In the genomic region with DNA sequence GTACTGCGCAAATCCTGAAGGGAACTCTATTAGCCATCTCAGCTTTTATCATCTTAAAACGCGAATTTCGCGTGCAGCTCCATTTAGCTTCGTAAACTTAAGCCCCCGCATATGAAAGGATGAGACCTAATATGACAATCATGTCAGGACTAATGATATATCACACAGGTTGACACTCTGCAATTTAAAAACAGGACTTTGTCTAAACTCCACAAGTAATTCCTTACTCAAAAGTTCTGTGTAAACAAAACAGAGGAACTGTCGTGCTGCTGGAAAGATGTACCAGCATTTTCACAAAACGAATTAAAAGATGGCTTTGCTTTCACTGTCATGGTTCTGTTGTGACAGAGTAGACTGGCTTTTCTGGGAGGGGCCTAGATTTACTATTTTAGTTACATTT, we compare ENCODE assay signal across 8 cellular contexts. TPM values are rescaled to one million over a fixed set of nuclear protein-coding genes. Genes with fewer than 3 reads are reported as not detected.
DNase-seq lines count a peak whose midpoint lies in the region; ATAC-seq lines count a peak whose summit lies in the region.

No MANE protein-coding gene starts in this region.

- peaks cover 18% of the 10 kb centered on the region for H3K27me3 Mint-ChIP-seq in activated CD8-positive, alpha-beta T cell treated with anti-CD3 and anti-CD28 coated beads, Interleukin-2, amount 10 ng/mL, durations not matched to agents 7 days and 5 days (ENCODE audit: low read depth)

- POLR2A ChIA-PET in activated CD8-positive, alpha-beta T cell treated with anti-CD3 and anti-CD28 coated beads, Interleukin-2, amount 10 ng/mL, durations not matched to agents 7 days and 5 days (lab: Charles Lee): interaction anchor here (0.6 kb wide), 1 partner anchor 829 kb away, joined by 4 read pairs; no protein-coding TSS in a partner anchor

- CTCF ChIA-PET in activated CD8-positive, alpha-beta T cell treated with anti-CD3 and anti-CD28 coated beads, Interleukin-2, amount 10 ng/mL, durations not matched to agents 7 days and 5 days (lab: Charles Lee): no interaction called here

- peak; percentile 3 for DNase-seq in NCI-H345 (lab: John Stamatoyannopoulos, UW)
- DNase-seq in NCI-H345 treated with DMSO at 0.1 percent for 48 hours (lab: John Stamatoyannopoulos, UW; ENCODE audit: unreplicated experiment): no peak
- no peak for DNase-seq in activated CD8-positive, alpha-beta T cell treated with anti-CD3 and anti-CD28 coated beads, Interleukin-2, amount 10 ng/mL, durations not matched to agents 7 days and 5 days
- no peak for DNase-seq in stimulated activated effector memory CD8-positive, alpha-beta T cell treated with anti-CD3 and anti-CD28 coated beads, Interleukin-12 subunit alpha, Interleukin-12 subunit beta, amount 100 ng/mL, for 72 hours (ENCODE audit: low spot score in 2 of 2)
- no peak for DNase-seq in stimulated activated CD4-positive, alpha-beta T cell treated with anti-CD3 and anti-CD28 coated beads, Interleukin-4, amount 100 ng/mL, for 4 hours
- no peak for DNase-seq in NCI-H128 (lab: John Stamatoyannopoulos, UW; ENCODE audit: unreplicated experiment)

- peak overlapping the region; percentile 57 for H3K4me3 ChIP-seq in iPS-11a (ENCODE audit: low read depth, low read length)

- H3K9me3 Mint-ChIP-seq in activated CD8-positive, alpha-beta T cell treated with anti-CD3 and anti-CD28 coated beads, Interleukin-2, amount 10 ng/mL, durations not matched to agents 7 days and 5 days (ENCODE audit: insufficient read depth): no peaks in the 10 kb centered on the region
- no peaks in the 10 kb centered on the region for H3K9me3 Mint-ChIP-seq in stimulated activated effector memory CD8-positive, alpha-beta T cell treated with anti-CD3 and anti-CD28 coated beads, Interleukin-12 subunit alpha, Interleukin-12 subunit beta, amount 100 ng/mL, for 72 hours

- peak overlapping the region; percentile 80 for H3K4me3 Mint-ChIP-seq in activated CD8-positive, alpha-beta T cell treated with anti-CD3 and anti-CD28 coated beads, Interleukin-2, amount 10 ng/mL, durations not matched to agents 7 days and 5 days
- H3K4me3 Mint-ChIP-seq in stimulated activated effector memory CD8-positive, alpha-beta T cell treated with anti-CD3 and anti-CD28 coated beads, Interleukin-12 subunit alpha, Interleukin-12 subunit beta, amount 100 ng/mL, for 72 hours: peak overlapping the region; percentile 86

- no peak for ATAC-seq in activated CD8-positive, alpha-beta T cell treated with anti-CD3 and anti-CD28 coated beads, Interleukin-2, amount 10 ng/mL, durations not matched to agents 7 days and 5 days
- ATAC-seq in stimulated activated effector memory CD8-positive, alpha-beta T cell treated with anti-CD3 and anti-CD28 coated beads, Interleukin-12 subunit alpha, Interleukin-12 subunit beta, amount 100 ng/mL, for 72 hours: no peak
- no peak for ATAC-seq in activated CD4-positive, CD25-positive, alpha-beta regulatory T cell treated with anti-CD3 and anti-CD28 coated beads, Interleukin-2, amount 50 U/mL, for 24 hours

- no peaks in the 10 kb centered on the region for H3K36me3 Mint-ChIP-seq in activated CD8-positive, alpha-beta T cell treated with anti-CD3 and anti-CD28 coated beads, Interleukin-2, amount 10 ng/mL, durations not matched to agents 7 days and 5 days (ENCODE audit: low read depth)
- peaks cover 13% of the 10 kb centered on the region for H3K36me3 Mint-ChIP-seq in stimulated activated effector memory CD8-positive, alpha-beta T cell treated with anti-CD3 and anti-CD28 coated beads, Interleukin-12 subunit alpha, Interleukin-12 subunit beta, amount 100 ng/mL, for 72 hours

- H3K27ac Mint-ChIP-seq in activated CD8-positive, alpha-beta T cell treated with anti-CD3 and anti-CD28 coated beads, Interleukin-2, amount 10 ng/mL, durations not matched to agents 7 days and 5 days: peak overlapping the region; percentile 64
- H3K27ac Mint-ChIP-seq in stimulated activated effector memory CD8-positive, alpha-beta T cell treated with anti-CD3 and anti-CD28 coated beads, Interleukin-12 subunit alpha, Interleukin-12 subunit beta, amount 100 ng/mL, for 72 hours: peak overlapping the region; percentile 97

- H3K4me1 Mint-ChIP-seq in activated CD8-positive, alpha-beta T cell treated with anti-CD3 and anti-CD28 coated beads, Interleukin-2, amount 10 ng/mL, durations not matched to agents 7 days and 5 days (ENCODE audit: low read depth): peaks cover 17% of the 10 kb centered on the region
- H3K4me1 Mint-ChIP-seq in stimulated activated effector memory CD8-positive, alpha-beta T cell treated with anti-CD3 and anti-CD28 coated beads, Interleukin-12 subunit alpha, Interleukin-12 subunit beta, amount 100 ng/mL, for 72 hours: peaks cover 13% of the 10 kb centered on the region

RNA-seq across cellular contexts. Expression of a gene that starts 0.7 kb away (rescaled TPM):
- 1 to 10 TPM; 1.1 to 1.4 TPM for total RNA-seq in activated CD8-positive, alpha-beta T cell treated with anti-CD3 and anti-CD28 coated beads, Interleukin-2, amount 10 ng/mL, durations not matched to agents 7 days and 5 days

RNA-seq across cellular contexts. Expression of a gene that starts 0.9 kb away (rescaled TPM):
- 1 to 10 TPM in 1 of 2 experiments, under 1 TPM in 1; 0.68 to 1.3 TPM for total RNA-seq in activated CD8-positive, alpha-beta T cell treated with anti-CD3 and anti-CD28 coated beads, Interleukin-2, amount 10 ng/mL, durations not matched to agents 7 days and 5 days
